36 cellular contexts compared by ENCODE assay signal in the genomic region with DNA sequence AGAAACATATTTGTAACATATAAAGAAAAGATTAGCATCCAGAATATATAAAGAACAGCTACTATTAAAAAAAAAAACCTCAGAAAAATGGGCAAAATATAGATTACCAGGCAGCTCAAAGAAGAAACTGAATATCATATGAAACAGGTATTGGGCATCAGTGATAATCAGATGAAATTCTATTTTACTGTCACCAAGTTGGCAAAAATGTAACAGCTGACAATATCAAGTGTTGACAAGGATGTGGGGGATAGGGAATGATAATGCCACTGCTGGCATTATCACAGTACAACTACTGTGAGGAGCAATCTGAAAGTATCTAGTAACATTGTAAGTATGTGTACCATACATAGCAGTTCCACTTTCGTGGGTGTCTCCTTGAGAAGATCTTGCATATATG. TPM values are rescaled to one million over a fixed set of nuclear protein-coding genes. Genes with fewer than 3 reads are reported as not detected.
"Had no signal": no experiment of that assay in that cellular context is flagged by ENCODE, and none has a peak within 500 bp of the region (broad histone marks: within the 10 kb centered on the region; RNA-seq: fewer than 3 reads in every experiment).

No MANE protein-coding gene starts in this region.

- H3K9ac ChIP-seq: KMS-11 had no signal

- H3K4me3 ChIP-seq: MG63 had no signal

- H3K27me3 ChIP-seq: MG63 had no signal

- H3K27ac ChIP-seq: KMS-11 had no signal

- H3K9me3 ChIP-seq: MG63 had no signal

- H3K4me2 ChIP-seq: KMS-11 had no signal

- DNase-seq: Kasumi-1, MG63, MM.1S, MV-4-11, NCI-H1048, NCI-H1092, NCI-H1092 treated with DMSO at 0.1 percent for 48 hours, NCI-H1105, NCI-H1105 treated with DMSO at 0.1 percent for 48 hours, NCI-H1417, NCI-H1417 treated with DMSO at 0.1 percent for 48 hours, NCI-H1436, NCI-H1436 treated with DMSO at 0.1 percent for 48 hours, NCI-H146, NCI-H1694, NCI-H1694 treated with DMSO at 0.1 percent for 48 hours, NCI-H187, NCI-H187 treated with DMSO at 0.1 percent for 48 hours, NCI-H1930, NCI-H2029, NCI-H2029 treated with DMSO at 0.1 percent for 48 hours, NCI-H2081, NCI-H2081 treated with DMSO at 0.1 percent for 48 hours, NCI-H2107, NCI-H2171, NCI-H2171 treated with DMSO at 0.1 percent for 48 hours, NCI-H2227 treated with DMSO at 0.1 percent for 48 hours, NCI-H226, NCI-H345, NCI-H446, NCI-H446 treated with DMSO at 0.1 percent for 48 hours, NCI-H510A had no signal

RNA-seq across cellular contexts. Expression of gene AQP8, which starts 55.0 kb away (rescaled TPM):
- total RNA-seq: LHCN-M2, MCF 10A, NCI-H460 had no signal
